In genomic region chr6:53299331-53299835, GRCh38 we compare ENCODE assay signal across 3 cellular contexts.
TF ChIP-seq lines count a peak whose summit lies in the region.

No MANE protein-coding gene starts in this region.

TF ChIP-seq in liver, 16 proteins besides CTCF, POLR2A, EP300 and RAD21 (continued from another document):
- TF ChIP-seq YY1 (IDR thresholded peaks at IDR 0.05) (peak; percentile 27), HNF4A (conservative IDR thresholded peaks at IDR 0.05) (peak; percentile 90), SP1 (IDR thresholded peaks at IDR 0.05) (peak; percentile 58), ZBTB33 (IDR thresholded peaks at IDR 0.05) (no peak), JUND (IDR thresholded peaks at IDR 0.05) (peak in 1 of 2 donors; percentile 28), TAF1 (conservative IDR thresholded peaks at IDR 0.05) (no peak), HNF4G (IDR thresholded peaks at IDR 0.05) (peak; percentile 62), FOXA2 (IDR thresholded peaks at IDR 0.05) (no peak), RXRA (IDR thresholded peaks at IDR 0.05) (peak; percentile 73 to 77)

TF ChIP-seq in HepG2, 621 proteins besides CTCF, POLR2A, EP300 and RAD21 (continued from another document):
- TF ChIP-seq ZNF567 (CRISPR knock-in tag; IDR thresholded peaks at IDR 0.05; ENCODE audit: borderline replicate concordance) = no peak
- TF ChIP-seq CEBPG (CRISPR knock-in tag; IDR thresholded peaks at IDR 0.05) = no peak
- TF ChIP-seq MEF2D (CRISPR knock-in tag; IDR thresholded peaks at IDR 0.05) = no peak
- TF ChIP-seq JUN (CRISPR knock-in tag; IDR thresholded peaks at IDR 0.05) = no peak
- TF ChIP-seq ZBTB38 (CRISPR knock-in tag; IDR thresholded peaks at IDR 0.05) = no peak
- no peak for TF ChIP-seq TOPORS (CRISPR knock-in tag; IDR thresholded peaks at IDR 0.05)
- TF ChIP-seq PLRG1 (conservative IDR thresholded peaks at IDR 0.05) = no peak
- no peak for TF ChIP-seq ELF1 (CRISPR knock-in tag; IDR thresholded peaks at IDR 0.05)
- no peak for TF ChIP-seq ZNF260 (CRISPR knock-in tag; IDR thresholded peaks at IDR 0.05; ENCODE audit: borderline replicate concordance, low read depth)
- no peak for TF ChIP-seq CAMTA2 (CRISPR knock-in tag; IDR thresholded peaks at IDR 0.05; ENCODE audit: borderline replicate concordance)

TF ChIP-seq in WTC11, 78 proteins besides CTCF, POLR2A, EP300 and RAD21 (continued from another document):
- no peak for TF ChIP-seq PREB (CRISPR knock-in tag; IDR thresholded peaks at IDR 0.05; ENCODE audit: borderline replicate concordance)
- no peak for TF ChIP-seq USF2 (CRISPR knock-in tag; IDR thresholded peaks at IDR 0.05)
- TF ChIP-seq ZNF219 (CRISPR knock-in tag; IDR thresholded peaks at IDR 0.05; ENCODE audit: borderline replicate concordance) = no peak
- no peak for TF ChIP-seq CBFB (CRISPR knock-in tag; IDR thresholded peaks at IDR 0.05; ENCODE audit: low read depth)
- no peak for TF ChIP-seq GRHL2 (CRISPR knock-in tag; IDR thresholded peaks at IDR 0.05; ENCODE audit: insufficient replicate concordance, severe bottlenecking)
- no peak for TF ChIP-seq NFE2L1 (CRISPR knock-in tag; IDR thresholded peaks at IDR 0.05)
- TF ChIP-seq IRF1 (CRISPR knock-in tag; IDR thresholded peaks at IDR 0.05) = no peak
- TF ChIP-seq ZBTB43 (CRISPR knock-in tag; IDR thresholded peaks at IDR 0.05) = no peak
- no peak for TF ChIP-seq ZNF317 (CRISPR knock-in tag; IDR thresholded peaks at IDR 0.05; ENCODE audit: borderline replicate concordance, low read depth)
- TF ChIP-seq ZNF263 (CRISPR knock-in tag; IDR thresholded peaks at IDR 0.05; ENCODE audit: low read depth) = no peak
- TF ChIP-seq ZNF232 (CRISPR knock-in tag; IDR thresholded peaks at IDR 0.05) = no peak
- TF ChIP-seq TEAD1 (CRISPR knock-in tag; IDR thresholded peaks at IDR 0.05) = no peak
